Comparison of ENCODE assay signal across 8 cellular contexts in genomic region chr14:39368261-39368959, GRCh38.
DNase-seq lines count a peak whose midpoint lies in the region; ATAC-seq and TF ChIP-seq lines count a peak whose summit lies in the region.

No MANE protein-coding gene starts in this region.

- no peaks in the 10 kb centered on the region for H3K27me3 ChIP-seq in dorsolateral prefrontal cortex
- H3K27me3 ChIP-seq in lower lobe of right lung (ENCODE audit: low read depth), result no peaks in the 10 kb centered on the region

- peaks cover 14% of the 10 kb centered on the region for H3K9me3 ChIP-seq in lower lobe of right lung

- ATAC-seq in lower lobe of right lung (peak; percentile 29 to 36), GM19463 (IDR thresholded peaks at IDR 0.05; ENCODE audit: unreplicated experiment) (no peak)

- H3K4me3 ChIP-seq in dorsolateral prefrontal cortex, result no peak overlapping the region
- no peak overlapping the region for H3K4me3 ChIP-seq in lower lobe of right lung

- TF ChIP-seq CTCF in dorsolateral prefrontal cortex (IDR thresholded peaks at IDR 0.05 in 54 of 56, conservative IDR thresholded peaks at IDR 0.05 in 2 of 56; ENCODE audit: low read depth in 1 of 56, partially characterized antibody in 56 of 56) (peak in 54 of 56 donors; percentile 19 to 76 (median 58)), lower lobe of right lung (IDR thresholded peaks at IDR 0.05) (peak; percentile 36)

- H3K36me3 ChIP-seq in lower lobe of right lung, result peaks cover 6% of the 10 kb centered on the region

- H3K4me1 ChIP-seq in lower lobe of right lung, result no peaks in the 10 kb centered on the region

- intact Hi-C loops in dorsolateral prefrontal cortex (cut with DNase I), result loop anchor here in 1 of 2 donors (10.0 kb wide), 2 partner anchors 194 to 264 kb away; partner anchors contain the start of genes PNN, SEC23A and TRAPPC6B
- intact Hi-C loops in lower lobe of right lung (cut with DNase I), result no loop called here

- peak overlapping the region in 4 of 59 donors; percentile 8 to 62 (median 16) for H3K27ac ChIP-seq in dorsolateral prefrontal cortex
- no peak overlapping the region for H3K27ac ChIP-seq in lower lobe of right lung

- DNase-seq in activated CD4-positive, alpha-beta T cell treated with anti-CD3 and anti-CD28 coated beads for 48 hours, result peak; percentile 37
- no peak for DNase-seq in activated CD4-positive, alpha-beta T cell treated with anti-CD3 and anti-CD28 coated beads, Interleukin-2, amount 50 U/mL, for 4 hours
- DNase-seq in LHCN-M2 (ENCODE audit: low read depth) (peak; percentile 74), RPMI8226 (peak; percentile 14), dorsolateral prefrontal cortex (peak in 6 of 10 donors; percentile 26 to 77 (median 54)), lower lobe of right lung (no peak), mesenteric fat pad (ENCODE audit: low spot score) (no peak)

Comparison
In these comparisons a context has a peak if more than half of its experiments do, and no peak if none do; other contexts are left out.
1. DNase-seq: peak in activated CD4-positive, alpha-beta T cell treated with anti-CD3 and anti-CD28 coated beads for 48 hours (single experiment), LHCN-M2 (single experiment), RPMI8226 (single experiment) and dorsolateral prefrontal cortex (6 of 10); none in activated CD4-positive, alpha-beta T cell treated with anti-CD3 and anti-CD28 coated beads, Interleukin-2, amount 50 U/mL, for 4 hours (0 of 2), lower lobe of right lung (single experiment) and mesenteric fat pad (single experiment).